In genomic region chr6:149820506-149820905, GRCh38 we compare ENCODE assay signal across 15 cellular contexts.
"Had no signal": no experiment of that assay in that cellular context is flagged by ENCODE, and none has a peak within 500 bp of the region (broad histone marks: within the 10 kb centered on the region; RNA-seq: fewer than 3 reads in every experiment).

No MANE protein-coding gene starts in this region.

- H3K9me3 Mint-ChIP-seq: activated naive CD8-positive, alpha-beta T cell treated with anti-CD3 and anti-CD28 coated beads, Interleukin-2, amount 10 ng/mL, durations not matched to agents 7 days and 5 days; activated T-helper 1 cell treated with anti-CD3 and anti-CD28 coated beads, Interleukin-12 subunit alpha, Interleukin-12 subunit beta, Interleukin-2, Interleukin-4 antibody, amounts not matched to agents 30 ng/mL and 10 ng/mL and 1 ng/mL, durations not matched to agents 14 hours and 24 hours and 36 hours; dendritic cell treated with granulocyte-macrophage colony-stimulating factor and Interleukin-4, amounts not matched to agents 40 ng/mL and 50 ng/mL, for 4 days; neural crest cell; stimulated activated effector memory CD8-positive, alpha-beta T cell treated with anti-CD3 and anti-CD28 coated beads, Interleukin-12 subunit alpha, Interleukin-12 subunit beta, amount 100 ng/mL, for 72 hours had no signal

- H3K27me3 Mint-ChIP-seq: dendritic cell treated with granulocyte-macrophage colony-stimulating factor and Interleukin-4, amounts not matched to agents 40 ng/mL and 50 ng/mL, for 4 days had no signal

- H3K36me3 Mint-ChIP-seq: activated naive CD8-positive, alpha-beta T cell treated with anti-CD3 and anti-CD28 coated beads, Interleukin-2, amount 10 ng/mL, durations not matched to agents 7 days and 5 days; stimulated activated effector memory CD8-positive, alpha-beta T cell treated with anti-CD3 and anti-CD28 coated beads, Interleukin-12 subunit alpha, Interleukin-12 subunit beta, amount 100 ng/mL, for 72 hours had no signal

- ATAC-seq: foreskin keratinocyte; stimulated activated effector memory CD8-positive, alpha-beta T cell treated with anti-CD3 and anti-CD28 coated beads, Interleukin-12 subunit alpha, Interleukin-12 subunit beta, amount 100 ng/mL, for 72 hours had no signal

- H3K4me3 Mint-ChIP-seq: activated naive CD8-positive, alpha-beta T cell treated with anti-CD3 and anti-CD28 coated beads, Interleukin-2, amount 10 ng/mL, durations not matched to agents 7 days and 5 days; activated T-helper 1 cell treated with anti-CD3 and anti-CD28 coated beads, Interleukin-12 subunit alpha, Interleukin-12 subunit beta, Interleukin-2, Interleukin-4 antibody, amounts not matched to agents 30 ng/mL and 10 ng/mL and 1 ng/mL, durations not matched to agents 14 hours and 24 hours and 36 hours; dendritic cell treated with granulocyte-macrophage colony-stimulating factor and Interleukin-4, amounts not matched to agents 40 ng/mL and 50 ng/mL, for 4 days; neural crest cell; stimulated activated effector memory CD8-positive, alpha-beta T cell treated with anti-CD3 and anti-CD28 coated beads, Interleukin-12 subunit alpha, Interleukin-12 subunit beta, amount 100 ng/mL, for 72 hours had no signal

- H3K27me3 ChIP-seq: foreskin keratinocyte had no signal

- FAIRE-seq: islet of Langerhans had no signal

- H3K36me3 ChIP-seq: thoracic aorta had no signal

- H3K9me3 ChIP-seq: thoracic aorta had no signal

- H3K4me1 Mint-ChIP-seq: activated naive CD8-positive, alpha-beta T cell treated with anti-CD3 and anti-CD28 coated beads, Interleukin-2, amount 10 ng/mL, durations not matched to agents 7 days and 5 days; neural crest cell; stimulated activated effector memory CD8-positive, alpha-beta T cell treated with anti-CD3 and anti-CD28 coated beads, Interleukin-12 subunit alpha, Interleukin-12 subunit beta, amount 100 ng/mL, for 72 hours had no signal

- H3K27ac Mint-ChIP-seq: activated naive CD8-positive, alpha-beta T cell treated with anti-CD3 and anti-CD28 coated beads, Interleukin-2, amount 10 ng/mL, durations not matched to agents 7 days and 5 days; activated T-helper 1 cell treated with anti-CD3 and anti-CD28 coated beads, Interleukin-12 subunit alpha, Interleukin-12 subunit beta, Interleukin-2, Interleukin-4 antibody, amounts not matched to agents 30 ng/mL and 10 ng/mL and 1 ng/mL, durations not matched to agents 14 hours and 24 hours and 36 hours; dendritic cell treated with granulocyte-macrophage colony-stimulating factor and Interleukin-4, amounts not matched to agents 40 ng/mL and 50 ng/mL, for 4 days; stimulated activated effector memory CD8-positive, alpha-beta T cell treated with anti-CD3 and anti-CD28 coated beads, Interleukin-12 subunit alpha, Interleukin-12 subunit beta, amount 100 ng/mL, for 72 hours had no signal

- H3K27ac ChIP-seq: foreskin keratinocyte, thoracic aorta had no signal

- DNase-seq: activated CD4-positive, CD25-positive, alpha-beta regulatory T cell treated with anti-CD3 and anti-CD28 coated beads, Interleukin-2, amount 50 U/mL, for 72 hours; activated naive CD8-positive, alpha-beta T cell treated with anti-CD3 and anti-CD28 coated beads, Interleukin-2, amount 10 ng/mL, durations not matched to agents 7 days and 5 days; anterior cingulate cortex; cerebellar nuclear complex; effector memory CD4-positive, alpha-beta T cell; foreskin keratinocyte; mammary epithelial cell; stimulated activated CD4-positive, alpha-beta T cell treated with anti-CD3 and anti-CD28 coated beads, Interleukin-12 subunit alpha, Interleukin-12 subunit beta, amount 100 ng/mL, for 4 hours; T1000 had no signal

- H3K4me3 ChIP-seq: thoracic aorta had no signal

- H3K4me1 ChIP-seq: foreskin keratinocyte had no signal
